ENCODE assay signal across 1 cellular context in the genomic region with DNA sequence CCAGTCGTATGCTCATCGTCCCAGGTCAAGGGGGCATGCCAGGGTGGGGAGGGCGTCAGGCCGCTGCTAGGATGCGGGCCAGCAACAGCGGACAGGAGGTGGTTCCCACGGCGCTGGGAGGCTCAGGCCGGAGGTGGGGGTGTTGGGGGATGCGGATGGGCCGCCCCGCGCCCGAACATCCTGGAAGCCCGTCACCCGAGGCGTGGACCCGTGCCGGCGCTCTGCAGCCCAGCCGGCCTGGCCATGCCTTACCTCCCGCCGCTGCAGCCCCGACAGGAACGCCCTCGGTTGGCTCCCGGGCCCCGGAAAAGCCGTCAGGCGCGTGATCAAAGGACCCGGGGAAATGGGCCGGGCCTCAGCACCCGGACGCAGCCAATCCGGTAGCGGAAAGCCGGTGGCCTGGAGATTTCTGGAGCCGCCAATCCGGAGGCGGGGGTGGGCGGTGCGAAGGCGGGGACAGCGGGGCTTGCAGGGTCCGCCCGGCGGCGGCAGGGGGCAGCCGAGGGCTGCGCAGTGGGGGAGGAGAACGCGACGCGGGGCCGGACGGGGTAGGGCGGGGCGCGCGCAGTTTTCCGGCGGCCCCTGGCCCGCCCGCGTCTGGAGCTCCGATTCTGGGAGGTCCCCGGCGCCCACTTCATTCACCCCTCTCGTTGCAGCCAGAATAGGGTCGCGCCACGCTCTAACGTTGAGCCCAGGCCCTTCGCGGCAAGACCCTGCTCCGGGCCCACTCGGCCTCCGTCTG.
TF ChIP-seq lines count a peak whose summit lies in the region.

TSS of gene SMIM29 (minus strand) at position 280 of the 742 bp plus-strand sequence. CDS start 1,215 bp downstream, outside the sequence.

TF ChIP-seq in HepG2, 621 proteins besides CTCF, POLR2A, EP300 and RAD21 (continued from another document and continues in another):
- TF ChIP-seq, protein P1, sequence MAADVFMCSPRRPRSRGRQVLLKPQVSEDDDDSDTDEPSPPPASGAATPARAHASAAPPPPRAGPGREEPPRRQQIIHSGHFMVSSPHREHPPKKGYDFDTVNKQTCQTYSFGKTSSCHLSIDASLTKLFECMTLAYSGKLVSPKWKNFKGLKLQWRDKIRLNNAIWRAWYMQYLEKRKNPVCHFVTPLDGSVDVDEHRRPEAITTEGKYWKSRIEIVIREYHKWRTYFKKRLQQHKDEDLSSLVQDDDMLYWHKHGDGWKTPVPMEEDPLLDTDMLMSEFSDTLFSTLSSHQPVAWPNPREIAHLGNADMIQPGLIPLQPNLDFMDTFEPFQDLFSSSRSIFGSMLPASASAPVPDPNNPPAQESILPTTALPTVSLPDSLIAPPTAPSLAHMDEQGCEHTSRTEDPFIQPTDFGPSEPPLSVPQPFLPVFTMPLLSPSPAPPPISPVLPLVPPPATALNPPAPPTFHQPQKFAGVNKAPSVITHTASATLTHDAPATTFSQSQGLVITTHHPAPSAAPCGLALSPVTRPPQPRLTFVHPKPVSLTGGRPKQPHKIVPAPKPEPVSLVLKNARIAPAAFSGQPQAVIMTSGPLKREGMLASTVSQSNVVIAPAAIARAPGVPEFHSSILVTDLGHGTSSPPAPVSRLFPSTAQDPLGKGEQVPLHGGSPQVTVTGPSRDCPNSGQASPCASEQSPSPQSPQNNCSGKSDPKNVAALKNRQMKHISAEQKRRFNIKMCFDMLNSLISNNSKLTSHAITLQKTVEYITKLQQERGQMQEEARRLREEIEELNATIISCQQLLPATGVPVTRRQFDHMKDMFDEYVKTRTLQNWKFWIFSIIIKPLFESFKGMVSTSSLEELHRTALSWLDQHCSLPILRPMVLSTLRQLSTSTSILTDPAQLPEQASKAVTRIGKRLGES (CRISPR knock-in tag; IDR thresholded peaks at IDR 0.05; ENCODE audit: borderline replicate concordance) = no peak; the same call in 1 of the 2 replicates
- TF ChIP-seq SALL1 (CRISPR knock-in tag; IDR thresholded peaks at IDR 0.05) (peak; percentile 89), HNRNPLL (IDR thresholded peaks at IDR 0.05; ENCODE audit: low read depth, low read length, poor library complexity, severe bottlenecking) (peak; percentile 97), IRF2 (CRISPR knock-in tag; IDR thresholded peaks at IDR 0.05) (peak; percentile 48; the same call in 1 of the 2 replicates), ZNF556 (CRISPR knock-in tag; IDR thresholded peaks at IDR 0.05; ENCODE audit: borderline replicate concordance) (no peak), ZNF274 (CRISPR knock-in tag; IDR thresholded peaks at IDR 0.05) (peak; percentile 93), CAMTA2 (CRISPR knock-in tag; IDR thresholded peaks at IDR 0.05; ENCODE audit: borderline replicate concordance) (no peak), TFDP2 (CRISPR knock-in tag; IDR thresholded peaks at IDR 0.05) (peak; percentile 83), ZNF326 (CRISPR knock-in tag; IDR thresholded peaks at IDR 0.05; ENCODE audit: borderline replicate concordance) (no peak), CREB1 (IDR thresholded peaks at IDR 0.05) (peak; percentile 55; the same call in 1 of the 2 replicates), CREB1 (CRISPR knock-in tag; IDR thresholded peaks at IDR 0.05) (no peak), FOXO1 (CRISPR knock-in tag; IDR thresholded peaks at IDR 0.05) (no peak; the same call in 1 of the 2 replicates), ARNTL (CRISPR knock-in tag; IDR thresholded peaks at IDR 0.05) (peak; percentile 83; the same call in 1 of the 2 replicates), RFXAP (CRISPR knock-in tag; IDR thresholded peaks at IDR 0.05; ENCODE audit: borderline replicate concordance) (peak; percentile 58; the same call in 1 of the 2 replicates), REPIN1 (CRISPR knock-in tag; IDR thresholded peaks at IDR 0.05; ENCODE audit: borderline replicate concordance, low read depth) (no peak; the same call in none of the 2 replicates), ZNF775 (CRISPR knock-in tag; IDR thresholded peaks at IDR 0.05; ENCODE audit: borderline replicate concordance) (no peak), NR2C2 (CRISPR knock-in tag; IDR thresholded peaks at IDR 0.05; ENCODE audit: borderline replicate concordance) (peak; percentile 52; the same call in 1 of the 2 replicates), TRIM22 (IDR thresholded peaks at IDR 0.05) (no peak), ZNF646 (CRISPR knock-in tag; IDR thresholded peaks at IDR 0.05) (no peak), ZSCAN12 (CRISPR knock-in tag; IDR thresholded peaks at IDR 0.05) (peak; percentile 52), CEBPB (IDR thresholded peaks at IDR 0.05; ENCODE audit: borderline replicate concordance, low read depth, low read length) (no peak), ZNF780A (CRISPR knock-in tag; IDR thresholded peaks at IDR 0.05) (no peak)
- TF ChIP-seq, protein P2, sequence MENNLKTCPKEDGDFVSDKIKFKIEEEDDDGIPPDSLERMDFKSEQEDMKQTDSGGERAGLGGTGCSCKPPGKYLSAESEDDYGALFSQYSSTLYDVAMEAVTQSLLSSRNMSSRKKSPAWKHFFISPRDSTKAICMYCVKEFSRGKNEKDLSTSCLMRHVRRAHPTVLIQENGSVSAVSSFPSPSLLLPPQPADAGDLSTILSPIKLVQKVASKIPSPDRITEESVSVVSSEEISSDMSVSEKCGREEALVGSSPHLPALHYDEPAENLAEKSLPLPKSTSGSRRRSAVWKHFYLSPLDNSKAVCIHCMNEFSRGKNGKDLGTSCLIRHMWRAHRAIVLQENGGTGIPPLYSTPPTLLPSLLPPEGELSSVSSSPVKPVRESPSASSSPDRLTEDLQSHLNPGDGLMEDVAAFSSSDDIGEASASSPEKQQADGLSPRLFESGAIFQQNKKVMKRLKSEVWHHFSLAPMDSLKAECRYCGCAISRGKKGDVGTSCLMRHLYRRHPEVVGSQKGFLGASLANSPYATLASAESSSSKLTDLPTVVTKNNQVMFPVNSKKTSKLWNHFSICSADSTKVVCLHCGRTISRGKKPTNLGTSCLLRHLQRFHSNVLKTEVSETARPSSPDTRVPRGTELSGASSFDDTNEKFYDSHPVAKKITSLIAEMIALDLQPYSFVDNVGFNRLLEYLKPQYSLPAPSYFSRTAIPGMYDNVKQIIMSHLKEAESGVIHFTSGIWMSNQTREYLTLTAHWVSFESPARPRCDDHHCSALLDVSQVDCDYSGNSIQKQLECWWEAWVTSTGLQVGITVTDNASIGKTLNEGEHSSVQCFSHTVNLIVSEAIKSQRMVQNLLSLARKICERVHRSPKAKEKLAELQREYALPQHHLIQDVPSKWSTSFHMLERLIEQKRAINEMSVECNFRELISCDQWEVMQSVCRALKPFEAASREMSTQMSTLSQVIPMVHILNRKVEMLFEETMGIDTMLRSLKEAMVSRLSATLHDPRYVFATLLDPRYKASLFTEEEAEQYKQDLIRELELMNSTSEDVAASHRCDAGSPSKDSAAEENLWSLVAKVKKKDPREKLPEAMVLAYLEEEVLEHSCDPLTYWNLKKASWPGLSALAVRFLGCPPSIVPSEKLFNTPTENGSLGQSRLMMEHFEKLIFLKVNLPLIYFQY (CRISPR knock-in tag; IDR thresholded peaks at IDR 0.05; ENCODE audit: borderline replicate concordance) = peak; percentile 97
- TF ChIP-seq, protein P3, sequence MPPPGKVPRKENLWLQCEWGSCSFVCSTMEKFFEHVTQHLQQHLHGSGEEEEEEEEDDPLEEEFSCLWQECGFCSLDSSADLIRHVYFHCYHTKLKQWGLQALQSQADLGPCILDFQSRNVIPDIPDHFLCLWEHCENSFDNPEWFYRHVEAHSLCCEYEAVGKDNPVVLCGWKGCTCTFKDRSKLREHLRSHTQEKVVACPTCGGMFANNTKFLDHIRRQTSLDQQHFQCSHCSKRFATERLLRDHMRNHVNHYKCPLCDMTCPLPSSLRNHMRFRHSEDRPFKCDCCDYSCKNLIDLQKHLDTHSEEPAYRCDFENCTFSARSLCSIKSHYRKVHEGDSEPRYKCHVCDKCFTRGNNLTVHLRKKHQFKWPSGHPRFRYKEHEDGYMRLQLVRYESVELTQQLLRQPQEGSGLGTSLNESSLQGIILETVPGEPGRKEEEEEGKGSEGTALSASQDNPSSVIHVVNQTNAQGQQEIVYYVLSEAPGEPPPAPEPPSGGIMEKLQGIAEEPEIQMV (CRISPR knock-in tag; IDR thresholded peaks at IDR 0.05; ENCODE audit: low read depth) = peak; percentile 41
